In the genomic region with DNA sequence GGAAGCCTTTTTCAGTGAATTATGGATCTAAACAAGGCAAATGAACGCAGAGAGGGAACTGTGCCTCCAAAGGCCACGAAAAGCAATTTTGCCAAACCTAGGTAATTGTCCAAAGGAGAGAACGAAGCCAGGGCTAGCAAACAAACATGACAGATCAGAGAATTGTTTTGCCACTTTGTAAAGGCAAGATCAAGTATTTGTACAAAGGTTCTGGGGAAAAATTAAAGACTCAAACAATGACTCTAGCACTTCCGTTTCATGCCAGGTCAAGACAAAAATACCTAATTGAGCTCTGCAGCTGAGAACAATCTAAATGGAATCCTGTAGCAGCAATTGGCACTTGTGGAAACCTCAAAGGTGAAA, we compare ENCODE assay signal across 11 cellular contexts. TPM values are rescaled to one million over a fixed set of nuclear protein-coding genes. Genes with fewer than 3 reads are reported as not detected.
DNase-seq lines count a peak whose midpoint lies in the region; ATAC-seq and TF ChIP-seq lines count a peak whose summit lies in the region.
"Had no signal": no experiment of that assay in that cellular context is flagged by ENCODE, and none has a peak within 500 bp of the region (broad histone marks: within the 10 kb centered on the region; RNA-seq: fewer than 3 reads in every experiment).

No MANE protein-coding gene starts in this region.

- H3K4me1 Mint-ChIP-seq in stimulated activated memory B cell treated with anti-CD40 and anti-IgM and Interleukin-4, amounts not matched to agents 10 μg/mL and 1 μg/mL and 100 μg/mL, for 72 hours = peaks cover 33% of the 10 kb centered on the region

- ATAC-seq in HG03521 (IDR thresholded peaks at IDR 0.05; ENCODE audit: unreplicated experiment) = peak; percentile 24
- ATAC-seq in stimulated activated memory B cell treated with anti-CD40 and anti-IgM and Interleukin-4, amounts not matched to agents 10 μg/mL and 1 μg/mL and 100 μg/mL, for 72 hours = peak; percentile 58

- H3K4me1 ChIP-seq in mammary epithelial cell (ENCODE audit: insufficient read depth, low read length) (peaks cover 15% of the 10 kb centered on the region), BE2C (no peaks in the 10 kb centered on the region), colonic mucosa (no peaks in the 10 kb centered on the region)

- H3K4me2 ChIP-seq in mammary epithelial cell (ENCODE audit: insufficient read depth, low read depth, low read length) = peak overlapping the region; percentile 17

- no peaks in the 10 kb centered on the region for H3K27me3 Mint-ChIP-seq in stimulated activated memory B cell treated with anti-CD40 and anti-IgM and Interleukin-4, amounts not matched to agents 10 μg/mL and 1 μg/mL and 100 μg/mL, for 72 hours

- H3K4me3 ChIP-seq in mammary epithelial cell (replicated peaks in 1 of 3; ENCODE audit: insufficient read depth in 1 of 3, low read depth in 2 of 3, low read length in 3 of 3) = no peak overlapping the region
- H3K4me3 ChIP-seq in BE2C (ENCODE audit: low read depth, low read length) = no peak overlapping the region
- no peak overlapping the region for H3K4me3 ChIP-seq in colonic mucosa

- TF ChIP-seq CTCF in mammary epithelial cell (conservative IDR thresholded peaks at IDR 0.05 in 1 of 2, IDR thresholded peaks at IDR 0.05 in 1 of 2; ENCODE audit: extremely low read depth in 1 of 2, insufficient read depth in 1 of 2, low read depth in 1 of 2, low read length in 2 of 2) (no peak), BE2C (IDR thresholded peaks at IDR 0.05; ENCODE audit: low read depth, low read length) (no peak), colonic mucosa (IDR thresholded peaks at IDR 0.05) (no peak)

- peak overlapping the region; percentile 75 for H2AFZ ChIP-seq in mammary epithelial cell (ENCODE audit: low read depth, low read length)

- H3K9ac ChIP-seq in mammary epithelial cell (ENCODE audit: insufficient read depth, low read length) = no peak overlapping the region
- no peak overlapping the region for H3K9ac ChIP-seq in colonic mucosa (ENCODE audit: low read depth in 2 of 2, low read length in 2 of 2)

- CTCF ChIA-PET in mammary epithelial cell (lab: Charles Lee; ENCODE audit: low non-redundant PET) = no interaction called here

- H3K36me3 Mint-ChIP-seq in stimulated activated memory B cell treated with anti-CD40 and anti-IgM and Interleukin-4, amounts not matched to agents 10 μg/mL and 1 μg/mL and 100 μg/mL, for 72 hours = peaks cover 6% of the 10 kb centered on the region
- H3K36me3 Mint-ChIP-seq: activated CD4-positive, alpha-beta memory T cell treated with anti-CD3 and anti-CD28 coated beads for 36 hours had no signal

- DNase-seq in DMS153 (lab: John Stamatoyannopoulos, UW) = peak; percentile 19
- no peak for DNase-seq in DMS153 treated with DMSO at 0.1 percent for 48 hours (lab: John Stamatoyannopoulos, UW; ENCODE audit: unreplicated experiment)
- DNase-seq in mammary epithelial cell = no peak
- no peak for DNase-seq in G401 (ENCODE audit: low spot score)
- no peak for DNase-seq in BE2C
- no peak for DNase-seq in colonic mucosa
- DNase-seq: nephron progenitor cell had no signal

- H3K27ac ChIP-seq in mammary epithelial cell (ENCODE audit: insufficient read depth, low read depth, low read length) (peak overlapping the region; percentile 9), colonic mucosa (no peak overlapping the region)
- H3K27ac ChIP-seq: 22Rv1 had no signal

- BruUV-seq in mammary epithelial cell (replicated peaks; lab: Mats Ljungman, UMichigan) = no TSS peak

- WGBS in mammary epithelial cell (ENCODE audit: low coverage, missing lambda C conversion rate) = 73% methylated on average over 4 of the region's 4 CpGs

- H3K27me3 ChIP-seq in mammary epithelial cell (ENCODE audit: insufficient read depth, low read length) (no peaks in the 10 kb centered on the region), BE2C (no peaks in the 10 kb centered on the region), colonic mucosa (no peaks in the 10 kb centered on the region)

- no peaks in the 10 kb centered on the region for H4K20me1 ChIP-seq in mammary epithelial cell (ENCODE audit: insufficient read depth, low read length)

- H3K27ac Mint-ChIP-seq in stimulated activated memory B cell treated with anti-CD40 and anti-IgM and Interleukin-4, amounts not matched to agents 10 μg/mL and 1 μg/mL and 100 μg/mL, for 72 hours = peak overlapping the region; percentile 78
- H3K27ac Mint-ChIP-seq: activated CD4-positive, alpha-beta memory T cell treated with anti-CD3 and anti-CD28 coated beads for 36 hours had no signal

- H3K36me3 ChIP-seq in mammary epithelial cell (ENCODE audit: insufficient read depth, low read length) = no peaks in the 10 kb centered on the region
- no peaks in the 10 kb centered on the region for H3K36me3 ChIP-seq in BE2C
- H3K36me3 ChIP-seq in colonic mucosa = no peaks in the 10 kb centered on the region

- H3K4me3 Mint-ChIP-seq in stimulated activated memory B cell treated with anti-CD40 and anti-IgM and Interleukin-4, amounts not matched to agents 10 μg/mL and 1 μg/mL and 100 μg/mL, for 72 hours = peak overlapping the region; percentile 53
- H3K4me3 Mint-ChIP-seq: activated CD4-positive, alpha-beta memory T cell treated with anti-CD3 and anti-CD28 coated beads for 36 hours; nephron progenitor cell had no signal

- dilution Hi-C loops in mammary epithelial cell (cut with HindIII; ENCODE audit: low sequenced_read_pairs) = no loop called here

- intact Hi-C loops in mammary epithelial cell (cut with micrococcal nuclease) = loop anchor here (10.0 kb wide), 1 partner anchor 216 kb away; no protein-coding TSS in a partner anchor
- intact Hi-C loops in colonic mucosa (cut with DNase I) = no loop called here

- H3K9me3 ChIP-seq in mammary epithelial cell (replicated peaks; ENCODE audit: insufficient read depth, low read length) (no peaks in the 10 kb centered on the region), BE2C (no peaks in the 10 kb centered on the region), colonic mucosa (no peaks in the 10 kb centered on the region)

- H3K9me3 Mint-ChIP-seq in stimulated activated memory B cell treated with anti-CD40 and anti-IgM and Interleukin-4, amounts not matched to agents 10 μg/mL and 1 μg/mL and 100 μg/mL, for 72 hours = peaks cover 4% of the 10 kb centered on the region
- H3K9me3 Mint-ChIP-seq: activated CD4-positive, alpha-beta memory T cell treated with anti-CD3 and anti-CD28 coated beads for 36 hours; nephron progenitor cell had no signal

- in situ Hi-C loops in mammary epithelial cell (cut with MboI; ENCODE audit: low sequenced_read_pairs in 2 of 2) = no loop called here
- in situ Hi-C loops in G401 (cut with HindIII; ENCODE audit: low sequenced_read_pairs) = no loop called here

- no peaks in the 10 kb centered on the region for H3K79me2 ChIP-seq in mammary epithelial cell (ENCODE audit: insufficient read depth, low read length)

RNA-seq across cellular contexts. Expression of a gene that starts 8.5 kb away (rescaled TPM):
- total RNA-seq in mammary epithelial cell (1 to 10 TPM in 1 of 2 donors, under 1 TPM in 1; 0.45 to 3.0 TPM), colonic mucosa (100 to 1,000 TPM; 279 to 281 TPM)
- polyA plus RNA-seq in mammary epithelial cell = 1.7 TPM
- polyA minus RNA-seq in mammary epithelial cell = 1.1 TPM
- 25.4 and 49.7 TPM in 2 replicates for total RNA-seq in G401 (2014; rRNA removed; shearing (Covaris generic))
- not detected for polyA plus RNA-seq in BE2C (2012; ENCODE audit: insufficient read depth, insufficient read length, low read depth)
